Comparison of ENCODE assay signal across 8 cellular contexts in the genomic region with DNA sequence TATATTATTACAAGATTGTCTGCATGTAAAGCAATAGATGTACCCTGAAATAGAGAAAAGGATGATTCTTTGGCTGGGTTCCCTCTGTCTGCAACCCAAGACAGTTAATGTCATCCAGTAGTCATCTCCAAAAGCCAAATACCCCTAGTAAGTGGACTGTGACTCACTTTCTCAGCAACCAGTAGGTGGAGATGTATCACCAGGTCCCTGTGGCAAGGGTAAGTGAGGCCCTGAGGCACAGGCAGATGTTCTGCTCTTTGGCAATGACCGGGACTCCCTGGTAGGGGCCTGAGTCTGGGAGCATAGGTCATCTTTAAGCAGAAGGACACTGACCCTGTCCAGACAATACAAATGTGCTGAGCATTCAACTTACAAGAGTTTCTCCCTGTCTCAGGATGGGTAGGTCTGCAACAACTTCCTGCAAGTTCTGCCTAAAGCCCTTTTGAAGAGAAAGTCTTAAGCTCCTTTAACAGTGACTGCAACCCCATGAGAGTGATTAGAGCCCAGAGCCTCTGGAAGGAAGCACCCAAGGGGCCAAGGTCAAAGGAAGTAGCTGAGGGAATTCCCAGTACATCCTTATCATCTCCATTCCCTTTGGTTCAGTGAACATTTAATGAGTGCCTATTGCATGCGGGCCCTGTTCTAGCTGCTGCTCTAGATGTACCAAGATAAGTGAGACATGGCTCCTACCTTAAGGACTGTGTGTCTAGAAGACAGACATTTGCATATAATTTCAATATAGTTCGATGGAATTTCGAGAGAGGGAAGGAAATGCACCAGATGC. TPM values are rescaled to one million over a fixed set of nuclear protein-coding genes. Genes with fewer than 3 reads are reported as not detected.
DNase-seq lines count a peak whose midpoint lies in the region; ATAC-seq lines count a peak whose summit lies in the region.

No MANE protein-coding gene starts in this region.

- H3K36me3 ChIP-seq in SJCRH30: no peaks in the 10 kb centered on the region

- no peaks in the 10 kb centered on the region for H3K9me3 ChIP-seq in SJCRH30 (replicated peaks)

- no peaks in the 10 kb centered on the region for H3K4me1 ChIP-seq in SJCRH30

- intact Hi-C loops in Right ventricle myocardium superior (cut with DNase I): no loop called here

- H3K4me3 ChIP-seq in SJCRH30: no peak overlapping the region

- peak; percentile 28 to 37 for DNase-seq in activated T-cell treated with anti-CD3 and anti-CD28 coated beads, Interleukin-2, amount 50 U/mL, for 48 hours
- DNase-seq in activated T-cell treated with anti-CD3 and anti-CD28 coated beads for 4 hours (no peak), SJCRH30 (peak; percentile 37 to 55), Right ventricle myocardium superior (no peak), superior temporal gyrus (ENCODE audit: extremely low spot score) (peak; percentile 68), NCI-H446 (lab: John Stamatoyannopoulos, UW) (no peak)

- ATAC-seq in Right ventricle myocardium superior (ENCODE audit: poor library complexity) (peak; percentile 51), GM18520 (IDR thresholded peaks at IDR 0.05; ENCODE audit: unreplicated experiment) (no peak), HG03159 (IDR thresholded peaks at IDR 0.05; ENCODE audit: unreplicated experiment) (no peak)

- H3K27ac ChIP-seq in SJCRH30: no peak overlapping the region

- no peaks in the 10 kb centered on the region for H3K27me3 ChIP-seq in SJCRH30

RNA-seq across cellular contexts. Expression of a gene that starts 31.9 kb away (rescaled TPM):
- 7.2 and 7.9 TPM in 2 replicates for total RNA-seq in SJCRH30 (2014; rRNA removed; shearing (Covaris generic))
- total RNA-seq in Right ventricle myocardium superior: 183 TPM

Comparison
In these comparisons a context has a peak if more than half of its experiments do, and no peak if none do; other contexts are left out.
1. DNase-seq: peak in activated T-cell treated with anti-CD3 and anti-CD28 coated beads, Interleukin-2, amount 50 U/mL, for 48 hours (2 of 2), SJCRH30 (2 of 2) and superior temporal gyrus (single experiment); none in activated T-cell treated with anti-CD3 and anti-CD28 coated beads for 4 hours (single experiment), Right ventricle myocardium superior (single experiment) and NCI-H446 (0 of 2).
2. RNA of a gene that starts 31.9 kb away (total RNA-seq): 183 TPM in Right ventricle myocardium superior (single experiment); 7.2 to 7.9 TPM in SJCRH30; every median in the first group is over 10 times any median in the second.